ENCODE assay signal across 23 cellular contexts in genomic region chr16:15585956-15586355, GRCh38.
"Had no signal": no experiment of that assay in that cellular context is flagged by ENCODE, and none has a peak within 500 bp of the region (broad histone marks: within the 10 kb centered on the region; RNA-seq: fewer than 3 reads in every experiment).

No MANE protein-coding gene starts in this region.

- H3K9me3 ChIP-seq: testis, upper lobe of right lung, vagina had no signal

- H3K4me3 Mint-ChIP-seq: naive B cell; nephron progenitor cell; stimulated activated naive B cell treated with anti-CD40 and anti-IgM and Interleukin-4, amounts not matched to agents 10 μg/mL and 1 μg/mL and 100 μg/mL, for 72 hours; stimulated activated naive CD8-positive, alpha-beta T cell treated with anti-CD3 and anti-CD28 coated beads, Interleukin-15, amount 100 ng/mL, for 72 hours had no signal

- H3K4me1 ChIP-seq: testis had no signal

- H3K27me3 ChIP-seq: foreskin keratinocyte, spleen, testis, tibial nerve, upper lobe of right lung, vagina had no signal

- ATAC-seq: foreskin keratinocyte; left colon; left ventricle myocardium superior; psoas muscle; sciatic nerve; stimulated activated naive B cell treated with anti-CD40 and anti-IgM and Interleukin-4, amounts not matched to agents 10 μg/mL and 1 μg/mL and 100 μg/mL, for 72 hours; stimulated activated naive CD8-positive, alpha-beta T cell treated with anti-CD3 and anti-CD28 coated beads, Interleukin-15, amount 100 ng/mL, for 72 hours; upper lobe of right lung had no signal

- H3K27me3 Mint-ChIP-seq: naive B cell; stimulated activated naive B cell treated with anti-CD40 and anti-IgM and Interleukin-4, amounts not matched to agents 10 μg/mL and 1 μg/mL and 100 μg/mL, for 72 hours; stimulated activated naive CD8-positive, alpha-beta T cell treated with anti-CD3 and anti-CD28 coated beads, Interleukin-15, amount 100 ng/mL, for 72 hours had no signal

- DNase-seq: dermis blood vessel endothelial cell; erythroblast; foreskin keratinocyte; kidney; left ventricle myocardium superior; mesendoderm; naive B cell; nephron progenitor cell; psoas muscle; retina; spleen; stimulated activated CD4-positive, alpha-beta T cell treated with anti-CD3 and anti-CD28 coated beads, Interleukin-15, amount 100 ng/mL, for 24 hours; stimulated activated CD4-positive, alpha-beta T cell treated with anti-CD3 and anti-CD28 coated beads, Interleukin-1b, Interleukin-23, amount 100 ng/mL, for 48 hours; stimulated activated CD4-positive, alpha-beta T cell treated with anti-CD3 and anti-CD28 coated beads, Interleukin-4, amount 100 ng/mL, for 24 hours; stimulated activated naive B cell treated with anti-CD40 and anti-IgM and Interleukin-4, amounts not matched to agents 10 μg/mL and 1 μg/mL and 100 μg/mL, for 72 hours; stimulated activated naive CD8-positive, alpha-beta T cell treated with anti-CD3 and anti-CD28 coated beads, Interleukin-15, amount 100 ng/mL, for 72 hours; testis; upper lobe of right lung had no signal

- H3K27ac Mint-ChIP-seq: nephron progenitor cell; stimulated activated naive B cell treated with anti-CD40 and anti-IgM and Interleukin-4, amounts not matched to agents 10 μg/mL and 1 μg/mL and 100 μg/mL, for 72 hours had no signal

- FAIRE-seq: endothelial cell of umbilical vein, kidney had no signal

- H3K27ac ChIP-seq: foreskin keratinocyte, psoas muscle, spleen, testis, tibial nerve, upper lobe of right lung, vagina had no signal

- H3K4me3 ChIP-seq: psoas muscle, spleen, testis, tibial nerve, upper lobe of right lung, vagina had no signal
